ENCODE assay signal across 16 cellular contexts in genomic region chr1:60915441-60915840, GRCh38.
DNase-seq lines count a peak whose midpoint lies in the region; ATAC-seq and TF ChIP-seq lines count a peak whose summit lies in the region.
"Had no signal": no experiment of that assay in that cellular context is flagged by ENCODE, and none has a peak within 500 bp of the region (broad histone marks: within the 10 kb centered on the region; RNA-seq: fewer than 3 reads in every experiment).

No MANE protein-coding gene starts in this region.

- H3K4me3 ChIP-seq in GM23338: no peak overlapping the region
- H3K4me3 ChIP-seq: HAP-1 had no signal

- H3K27me3 ChIP-seq in GM23338 (ENCODE audit: insufficient read depth): no peaks in the 10 kb centered on the region

- H3K36me3 Mint-ChIP-seq in GM23338 (ENCODE audit: low read depth): no peaks in the 10 kb centered on the region
- H3K36me3 Mint-ChIP-seq in dendritic cell treated with granulocyte-macrophage colony-stimulating factor and Interleukin-4, amounts not matched to agents 40 ng/mL and 50 ng/mL, for 4 days (ENCODE audit: low read depth): no peaks in the 10 kb centered on the region
- H3K36me3 Mint-ChIP-seq: CD4-positive, alpha-beta memory T cell had no signal

- ATAC-seq in GM23338: no peak

- no peaks in the 10 kb centered on the region for H3K9me2 ChIP-seq in GM23338 (ENCODE audit: insufficient read depth)

- H3K27ac Mint-ChIP-seq in GM23338: no peak overlapping the region
- peak overlapping the region; percentile 48 for H3K27ac Mint-ChIP-seq in dendritic cell treated with granulocyte-macrophage colony-stimulating factor and Interleukin-4, amounts not matched to agents 40 ng/mL and 50 ng/mL, for 4 days
- H3K27ac Mint-ChIP-seq: CD4-positive, alpha-beta memory T cell; HFFc6 had no signal

- no peaks in the 10 kb centered on the region for H4K20me1 ChIP-seq in GM23338 (replicated peaks; ENCODE audit: insufficient read depth)

- DNase-seq in GM23338 (ENCODE audit: low spot score) (no peak), NCI-H82 (lab: John Stamatoyannopoulos, UW) (peak; percentile 88), NCI-H2196 (lab: John Stamatoyannopoulos, UW; ENCODE audit: unreplicated experiment) (no peak), RWPE1 (ENCODE audit: low spot score) (no peak)
- no peak for DNase-seq in activated CD4-positive, CD25-positive, alpha-beta regulatory T cell (lab: John Stamatoyannopoulos, UW)
- DNase-seq: C1 segment of cervical spinal cord; Calu3; CD4-positive, alpha-beta memory T cell; COR-L47; DMS53; DMS79 treated with DMSO at 0.1 percent for 48 hours; GF-D8; GOT3; HFFc6 had no signal

- no peak overlapping the region for H3K4me2 ChIP-seq in GM23338

- H2AFZ ChIP-seq in GM23338: peak overlapping the region; percentile 43; the same call in 1 of the 2 replicates

- H3K4me3 Mint-ChIP-seq in GM23338: no peak overlapping the region
- no peak overlapping the region for H3K4me3 Mint-ChIP-seq in dendritic cell treated with granulocyte-macrophage colony-stimulating factor and Interleukin-4, amounts not matched to agents 40 ng/mL and 50 ng/mL, for 4 days
- H3K4me3 Mint-ChIP-seq: CD4-positive, alpha-beta memory T cell; HFFc6 had no signal

- H3K4me1 ChIP-seq in GM23338 (ENCODE audit: insufficient read depth): peaks cover 8% of the 10 kb centered on the region; the same call in 1 of the 2 replicates
- H3K4me1 ChIP-seq: HAP-1 had no signal

- H3F3A ChIP-seq in GM23338 (replicated peaks; ENCODE audit: low read depth): no peaks in the 10 kb centered on the region

- no peaks in the 10 kb centered on the region; the same call in 2 of the 3 replicates for H3K9me3 Mint-ChIP-seq in GM23338
- H3K9me3 Mint-ChIP-seq in dendritic cell treated with granulocyte-macrophage colony-stimulating factor and Interleukin-4, amounts not matched to agents 40 ng/mL and 50 ng/mL, for 4 days: no peaks in the 10 kb centered on the region
- H3K9me3 Mint-ChIP-seq: HFFc6 had no signal

- CTCF ChIA-PET in RWPE1 (lab: Yijun Ruan, JAX): interaction anchor here (0.8 kb wide), 1 partner anchor 1482 kb away, joined by 5 read pairs; no protein-coding TSS in a partner anchor

- no peaks in the 10 kb centered on the region for H3K79me2 ChIP-seq in GM23338 (replicated peaks; ENCODE audit: insufficient read depth)

- H3K4me1 Mint-ChIP-seq in GM23338: peaks cover 14% of the 10 kb centered on the region
- peaks cover 20% of the 10 kb centered on the region for H3K4me1 Mint-ChIP-seq in dendritic cell treated with granulocyte-macrophage colony-stimulating factor and Interleukin-4, amounts not matched to agents 40 ng/mL and 50 ng/mL, for 4 days (ENCODE audit: low read depth)
- H3K4me1 Mint-ChIP-seq: CD4-positive, alpha-beta memory T cell had no signal

- H3K36me3 ChIP-seq in GM23338 (ENCODE audit: insufficient read depth): no peaks in the 10 kb centered on the region
- H3K36me3 ChIP-seq: HAP-1 had no signal

- no peak for TF ChIP-seq CTCF in GM23338 (conservative IDR thresholded peaks at IDR 0.05; ENCODE audit: low read depth in 2 of 2)
- TF ChIP-seq CTCF in RWPE1 (conservative IDR thresholded peaks at IDR 0.05; ENCODE audit: low read depth): no peak

- POLR2A ChIA-PET in RWPE1 (lab: Yijun Ruan, JAX; ENCODE audit: low non-redundant PET): no interaction called here

- H3K27ac ChIP-seq in GM23338 (ENCODE audit: low read depth) (no peak overlapping the region), RWPE1 (no peak overlapping the region)

- no peaks in the 10 kb centered on the region for H3K27me3 Mint-ChIP-seq in GM23338 (ENCODE audit: insufficient read depth, low read depth, poor library complexity)
- no peaks in the 10 kb centered on the region for H3K27me3 Mint-ChIP-seq in dendritic cell treated with granulocyte-macrophage colony-stimulating factor and Interleukin-4, amounts not matched to agents 40 ng/mL and 50 ng/mL, for 4 days

- intact Hi-C loops in dendritic cell treated with granulocyte-macrophage colony-stimulating factor and Interleukin-4, amounts not matched to agents 40 ng/mL and 50 ng/mL, for 4 days (cut with micrococcal nuclease): no loop called here

TF ChIP-seq in GM23338, 12 proteins besides CTCF, POLR2A, EP300 and RAD21 (continues in another document):
- no peak for TF ChIP-seq ZNF331 (CRISPR knock-in tag; IDR thresholded peaks at IDR 0.05; ENCODE audit: low read depth)
- no peak for TF ChIP-seq ZNF462 (CRISPR knock-in tag; IDR thresholded peaks at IDR 0.05)
- TF ChIP-seq JUNB (IDR thresholded peaks at IDR 0.05; ENCODE audit: unreplicated experiment): no peak
- TF ChIP-seq EZH2 (IDR thresholded peaks at IDR 0.05; ENCODE audit: low read depth, unreplicated experiment): no peak
- no peak for TF ChIP-seq CREB1 (CRISPR knock-in tag; IDR thresholded peaks at IDR 0.05; ENCODE audit: low read depth)
